Comparison of ENCODE assay signal across 18 cellular contexts in the genomic region with DNA sequence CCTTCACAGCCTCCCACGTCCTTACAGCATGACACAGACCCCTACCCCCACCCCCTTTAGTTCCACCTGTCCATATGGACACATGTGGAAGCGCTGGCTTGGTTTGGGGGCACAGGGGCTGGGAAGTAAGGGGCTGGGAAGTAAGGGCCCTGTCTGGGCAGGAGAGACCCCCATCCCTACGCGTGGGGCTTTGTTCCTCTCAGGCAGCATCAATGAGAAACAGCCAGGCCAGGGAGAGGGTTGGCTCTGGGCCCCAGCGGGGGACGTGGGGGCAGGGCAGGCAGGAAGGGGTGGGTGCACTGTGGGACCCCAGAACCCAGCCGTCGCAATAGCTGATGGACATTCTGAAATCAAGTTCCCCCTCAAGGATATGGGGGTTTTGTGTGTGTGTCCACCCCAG. TPM values are rescaled to one million over a fixed set of nuclear protein-coding genes. Genes with fewer than 3 reads are reported as not detected.
DNase-seq lines count a peak whose midpoint lies in the region; ATAC-seq, FAIRE-seq and TF ChIP-seq lines count a peak whose summit lies in the region.
"Had no signal": no experiment of that assay in that cellular context is flagged by ENCODE, and none has a peak within 500 bp of the region (broad histone marks: within the 10 kb centered on the region; RNA-seq: fewer than 3 reads in every experiment).

No MANE protein-coding gene starts in this region.

- no peak for FAIRE-seq in H1 (lab: Jason Lieb, UNC)

- H2AFZ ChIP-seq in H1 (ENCODE audit: low read length), result no peak overlapping the region
- H2AFZ ChIP-seq in neural cell (ENCODE audit: low read depth, low read length), result peak overlapping the region; percentile 21

- H3K36me3 ChIP-seq in H1 (ENCODE audit: control insufficient read depth in 2 of 4, insufficient read depth in 4 of 4, low read length in 3 of 4) (no peaks in the 10 kb centered on the region), neural cell (ENCODE audit: insufficient read depth, low read length) (no peaks in the 10 kb centered on the region)

- H2BK15ac ChIP-seq in H1 (ENCODE audit: low read length), result no peak overlapping the region

- CTCF ChIA-PET in H1 (lab: Charles Lee; ENCODE audit: partially characterized antibody), result interaction anchor here (1.4 kb wide), 1 partner anchor 12 kb away, joined by 3 read pairs; no protein-coding TSS in a partner anchor

- H3K79me2 ChIP-seq in H1 (ENCODE audit: control insufficient read depth in 1 of 2, insufficient read depth in 2 of 2, low read length in 2 of 2), result no peaks in the 10 kb centered on the region
- peaks cover 42% of the 10 kb centered on the region for H3K79me2 ChIP-seq in neural cell (replicated peaks; ENCODE audit: insufficient read depth, low read length)

- H3K27ac ChIP-seq in angular gyrus (ENCODE audit: low read depth, low read length) (peak overlapping the region; percentile 79), H1 (ENCODE audit: low read depth, low read length) (no peak overlapping the region), neural cell (ENCODE audit: low read length) (peak overlapping the region; percentile 88)
- H3K27ac ChIP-seq: 22Rv1, HL-60 had no signal

- TF ChIP-seq RAD21 in H1 (IDR thresholded peaks at IDR 0.05 in 1 of 2, conservative IDR thresholded peaks at IDR 0.05 in 1 of 2; ENCODE audit: low read depth in 2 of 2, low read length in 2 of 2), result no peak
- no peak for TF ChIP-seq RAD21 in neural cell (conservative IDR thresholded peaks at IDR 0.05)

- H3K9ac ChIP-seq in H1 (replicated peaks in 1 of 4; ENCODE audit: extremely low read depth in 1 of 4, low read depth in 3 of 4, low read length in 3 of 4) (no peak overlapping the region), neural cell (ENCODE audit: low read length) (peak overlapping the region; percentile 96)

- H3K27me3 ChIP-seq in H1 (replicated peaks in 1 of 4; ENCODE audit: control insufficient read depth in 3 of 4, extremely low read depth in 1 of 4, insufficient read depth in 3 of 4, low read length in 3 of 4), result peaks cover 11 to 39% (median 36%) of the 10 kb centered on the region in 4 experiments
- no peaks in the 10 kb centered on the region for H3K27me3 ChIP-seq in neural cell (ENCODE audit: insufficient read depth, low read depth, low read length)

- peak overlapping the region in 1 of 4 experiments; percentile 90; a peak in 4 of 8 replicates for H3K4me3 ChIP-seq in H1 (ENCODE audit: extremely low read depth in 1 of 4, insufficient read depth in 2 of 4, low read depth in 3 of 4, low read length in 4 of 4)
- H3K4me3 ChIP-seq in neural cell (ENCODE audit: low read length), result peak overlapping the region; percentile 98

- TF ChIP-seq EP300 in H1 (IDR thresholded peaks at IDR 0.05; ENCODE audit: borderline replicate concordance in 1 of 2, low read depth in 2 of 2, low read length in 2 of 2), result no peak
- no peak for TF ChIP-seq EP300 in neural cell (conservative IDR thresholded peaks at IDR 0.05; ENCODE audit: poor library complexity, severe bottlenecking)

- H2BK5ac ChIP-seq in H1 (ENCODE audit: low read depth, low read length), result no peak overlapping the region

- DNase-seq in GM20000 (ENCODE audit: low spot score) (peak; percentile 11), H1 (ENCODE audit: low read depth in 1 of 2, low spot score in 2 of 2) (no peak), foreskin melanocyte (no peak), GM19238 (ENCODE audit: insufficient read length, low spot score) (no peak), NCI-H2227 (lab: John Stamatoyannopoulos, UW; ENCODE audit: unreplicated experiment) (no peak)
- DNase-seq: CD8-positive, alpha-beta T cell; GOT3; IMR-90 had no signal

- H3K14ac ChIP-seq in H1 (ENCODE audit: insufficient read length), result no peak overlapping the region

- no peak overlapping the region for H2AK5ac ChIP-seq in H1 (ENCODE audit: low read depth, low read length)

- H3K79me1 ChIP-seq in H1 (ENCODE audit: low read depth, low read length), result no peaks in the 10 kb centered on the region

- H4K91ac ChIP-seq in H1 (replicated peaks; ENCODE audit: insufficient read length, low read length), result no peak overlapping the region

- no peak for TF ChIP-seq POLR2A in H1 (IDR thresholded peaks at IDR 0.05; ENCODE audit: control extremely low read depth in 1 of 2, low read depth in 2 of 2, low read length in 2 of 2)

- peaks cover 0 to 16% (median 10%) of the 10 kb centered on the region in 4 experiments; a peak in 6 of 7 replicates for H3K4me1 ChIP-seq in H1 (replicated peaks in 1 of 4; ENCODE audit: control insufficient read depth in 3 of 4, insufficient read depth in 4 of 4, low read length in 3 of 4)

- H3K9me2 ChIP-seq in neural cell (ENCODE audit: insufficient read depth, low read length), result no peaks in the 10 kb centered on the region

- no peak overlapping the region for H4K5ac ChIP-seq in H1 (ENCODE audit: insufficient read length, low read depth, low read length)

- H4K20me1 ChIP-seq in H1 (replicated peaks in 1 of 2; ENCODE audit: control insufficient read depth in 1 of 2, insufficient read depth in 2 of 2, low read length in 2 of 2) (peaks cover 3 to 17% of the 10 kb centered on the region in 2 experiments), neural cell (ENCODE audit: insufficient read depth) (no peaks in the 10 kb centered on the region)

- H4K8ac ChIP-seq in H1 (ENCODE audit: extremely low read depth, insufficient read depth, low read length), result no peak overlapping the region; the same call in 1 of the 2 replicates

- H3K18ac ChIP-seq in H1 (ENCODE audit: extremely low read depth, low read length), result no peak overlapping the region

- no peak overlapping the region for H2BK120ac ChIP-seq in H1 (replicated peaks; ENCODE audit: low read depth, low read length)

- no peak overlapping the region for H2BK20ac ChIP-seq in H1 (ENCODE audit: low read length)

- no peak overlapping the region for H2BK12ac ChIP-seq in H1 (ENCODE audit: low read depth, low read length)

- POLR2A ChIA-PET in H1 (lab: Charles Lee; ENCODE audit: partially characterized antibody), result interaction anchor here (7.4 kb wide), 1 partner anchor 9 kb away, joined by 45 read pairs; the partner anchor contains the start of gene NR2C2AP

- H3K9me3 ChIP-seq in H1 (ENCODE audit: insufficient read depth in 2 of 2, low read depth in 1 of 2, low read length in 1 of 2) (no peaks in the 10 kb centered on the region), neural cell (ENCODE audit: low read length) (no peaks in the 10 kb centered on the region)

- TF ChIP-seq CTCF in GM20000 (IDR thresholded peaks at IDR 0.05; ENCODE audit: extremely low read depth, missing control alignments) (no peak), H1 (IDR thresholded peaks at IDR 0.05; ENCODE audit: control extremely low read depth in 1 of 3, insufficient read depth in 1 of 3, low read depth in 1 of 3, low read length in 3 of 3) (no peak), neural cell (IDR thresholded peaks at IDR 0.05; ENCODE audit: poor library complexity, severe bottlenecking) (no peak)

- no peak overlapping the region for H3K56ac ChIP-seq in H1 (replicated peaks; ENCODE audit: insufficient read length, low read depth, low read length)

- no peak overlapping the region for H3K23ac ChIP-seq in H1 (ENCODE audit: insufficient read length)

- H3K4ac ChIP-seq in H1 (replicated peaks; ENCODE audit: insufficient read length, low read depth, low read length), result no peak overlapping the region

- H3K4me2 ChIP-seq in H1 (ENCODE audit: insufficient read depth in 1 of 2, low read depth in 2 of 2, low read length in 2 of 2) (peak overlapping the region; percentile 65 to 85), neural cell (ENCODE audit: low read length) (peak overlapping the region; percentile 98)

- no peak for ATAC-seq in HG03196 (IDR thresholded peaks at IDR 0.05; ENCODE audit: unreplicated experiment)
- ATAC-seq: CD8-positive, alpha-beta T cell; HCT116 had no signal

- H3K23me2 ChIP-seq in H1 (ENCODE audit: low read depth, low read length), result peaks cover 3% of the 10 kb centered on the region; the same call in 1 of the 2 replicates

- no peaks in the 10 kb centered on the region for H3F3A ChIP-seq in neural cell (ENCODE audit: insufficient read depth, low read length, poor library complexity, severe bottlenecking)

- 27% methylated on average over 8 of the region's 8 CpGs; no CpG with 5 or more reads in 1 of the 2 experiments for WGBS in H1 (ENCODE audit: extremely low coverage in 1 of 2, insufficient coverage in 1 of 2, insufficient read length in 1 of 2, insufficient replicate concordance in 2 of 2, low coverage in 1 of 2, low lambda C conversion rate in 2 of 2, missing lambda C conversion rate in 1 of 2), 2 experiments

RNA-seq across cellular contexts. Expression of gene NCAN, which starts 1.1 kb away (rescaled TPM):
- 2.7 and 2.8 TPM in 2 replicates for total RNA-seq in H1 (2021; fragmentation: NEBNext Ultra II Directional; extraction: Animal tissue kit (Norgen Biotek cat#: 25700))
- polyA plus RNA-seq in H1 (2011; rRNA removed), result 2.7 and 3.6 TPM in 2 replicates
- 3.5 TPM for polyA plus RNA-seq in H1 (2011; cell fraction: cytosol; rRNA removed)
- polyA plus RNA-seq in H1 (2011; cell fraction: nucleus; rRNA removed), result 5.5 TPM
- polyA plus RNA-seq in H1 (2012, experiment 1 of 2), result 3.7 to 5.9 TPM (median 5.5 TPM) in 4 replicates
- polyA plus RNA-seq in H1 (2012, experiment 2 of 2), result 4.4 TPM
- 5.1 TPM for polyA plus RNA-seq in H1 (2013, experiment 1 of 2)
- polyA plus RNA-seq in H1 (2013, experiment 2 of 2), result 4.1 TPM
- polyA minus RNA-seq in H1 (2011; rRNA and poly(A)+ RNA removed), result 3.3 and 4.0 TPM in 2 replicates
- polyA minus RNA-seq in H1 (2011; cell fraction: cytosol; rRNA and poly(A)+ RNA removed), result 2.9 TPM
- 3.4 TPM for polyA minus RNA-seq in H1 (2011; cell fraction: nucleus; rRNA and poly(A)+ RNA removed)
- polyA plus RNA-seq in neural cell, result 52.1 and 59.5 TPM in 2 replicates
- polyA minus RNA-seq in neural cell, result 170 and 183 TPM in 2 replicates
- total RNA-seq: A673; CD8-positive, alpha-beta T cell; Daoy; IMR-90 had no signal
- polyA plus RNA-seq: BJ, CD14-positive monocyte, IMR-90 had no signal

RNA-seq across cellular contexts. Expression of gene NR2C2AP, which starts 9.7 kb away (rescaled TPM):
- total RNA-seq in H1 (2021; fragmentation: NEBNext Ultra II Directional; extraction: Animal tissue kit (Norgen Biotek cat#: 25700)), result 20.5 and 24.9 TPM in 2 replicates
- 16.4 TPM in 2 replicates for polyA plus RNA-seq in H1 (2011; rRNA removed)
- polyA plus RNA-seq in H1 (2011; cell fraction: cytosol; rRNA removed), result 20.5 TPM
- 26.2 TPM for polyA plus RNA-seq in H1 (2011; cell fraction: nucleus; rRNA removed)
- 18.7 to 25.9 TPM (median 23.8 TPM) in 4 replicates for polyA plus RNA-seq in H1 (2012, experiment 1 of 2)
- polyA plus RNA-seq in H1 (2012, experiment 2 of 2), result 27.7 TPM
- 13.6 TPM for polyA plus RNA-seq in H1 (2013, experiment 1 of 2)
- 13.5 TPM for polyA plus RNA-seq in H1 (2013, experiment 2 of 2)
- 11.5 and 12.5 TPM in 2 replicates for polyA minus RNA-seq in H1 (2011; rRNA and poly(A)+ RNA removed)
- 4.9 TPM for polyA minus RNA-seq in H1 (2011; cell fraction: cytosol; rRNA and poly(A)+ RNA removed)
- polyA minus RNA-seq in H1 (2011; cell fraction: nucleus; rRNA and poly(A)+ RNA removed), result 7.6 TPM
- 15.1 and 21.6 TPM in 2 replicates for polyA plus RNA-seq in neural cell
- 5.8 and 6.1 TPM in 2 replicates for polyA minus RNA-seq in neural cell

RNA-seq across cellular contexts. Expression of gene RFXANK, which starts 20.8 kb away (rescaled TPM):
- total RNA-seq in H1 (2021; fragmentation: NEBNext Ultra II Directional; extraction: Animal tissue kit (Norgen Biotek cat#: 25700)), result 72.9 and 77.7 TPM in 2 replicates
- polyA plus RNA-seq in H1 (2011; rRNA removed), result 87.5 and 105 TPM in 2 replicates
- polyA plus RNA-seq in H1 (2011; cell fraction: cytosol; rRNA removed), result 84.1 TPM
- 140 TPM for polyA plus RNA-seq in H1 (2011; cell fraction: nucleus; rRNA removed)
- polyA plus RNA-seq in H1 (2012, experiment 1 of 2), result 71.3 to 123 TPM (median 104 TPM) in 4 replicates
- polyA plus RNA-seq in H1 (2012, experiment 2 of 2), result 156 TPM
- polyA plus RNA-seq in H1 (2013, experiment 1 of 2), result 97.6 TPM
- 103 TPM for polyA plus RNA-seq in H1 (2013, experiment 2 of 2)
- 29.0 and 36.8 TPM in 2 replicates for polyA minus RNA-seq in H1 (2011; rRNA and poly(A)+ RNA removed)
- 32.7 TPM for polyA minus RNA-seq in H1 (2011; cell fraction: cytosol; rRNA and poly(A)+ RNA removed)
- polyA minus RNA-seq in H1 (2011; cell fraction: nucleus; rRNA and poly(A)+ RNA removed), result 47.1 TPM
- 40.0 and 42.8 TPM in 2 replicates for polyA plus RNA-seq in neural cell
- 14.4 and 18.8 TPM in 2 replicates for polyA minus RNA-seq in neural cell

RNA-seq across cellular contexts. Expression of gene BORCS8, which starts 20.9 kb away (rescaled TPM):
- 15.9 and 20.9 TPM in 2 replicates for total RNA-seq in H1 (2021; fragmentation: NEBNext Ultra II Directional; extraction: Animal tissue kit (Norgen Biotek cat#: 25700))
- polyA plus RNA-seq in H1 (2011; rRNA removed) (15.0 and 22.9 TPM in 2 replicates), neural cell (58.8 and 75.6 TPM in 2 replicates)
- 15.4 TPM for polyA plus RNA-seq in H1 (2011; cell fraction: cytosol; rRNA removed)
- 24.2 TPM for polyA plus RNA-seq in H1 (2011; cell fraction: nucleus; rRNA removed)
- 11.8 to 16.6 TPM (median 13.8 TPM) in 4 replicates for polyA plus RNA-seq in H1 (2012, experiment 1 of 2)
- 10.5 TPM for polyA plus RNA-seq in H1 (2012, experiment 2 of 2)
- 13.4 TPM for polyA plus RNA-seq in H1 (2013, experiment 1 of 2)
- polyA plus RNA-seq in H1 (2013, experiment 2 of 2), result 13.0 TPM
- polyA minus RNA-seq in H1 (2011; rRNA and poly(A)+ RNA removed), result 10.8 and 12.8 TPM in 2 replicates
- polyA minus RNA-seq in H1 (2011; cell fraction: cytosol; rRNA and poly(A)+ RNA removed), result 4.4 TPM
- polyA minus RNA-seq in H1 (2011; cell fraction: nucleus; rRNA and poly(A)+ RNA removed), result 12.4 TPM
- 16.2 and 18.5 TPM in 2 replicates for polyA minus RNA-seq in neural cell

RNA-seq across cellular contexts. Expression of gene MEF2B, which starts 42.8 kb away (rescaled TPM):
- 2.8 and 4.1 TPM in 2 replicates for total RNA-seq in H1 (2021; fragmentation: NEBNext Ultra II Directional; extraction: Animal tissue kit (Norgen Biotek cat#: 25700))
- polyA plus RNA-seq in H1 (2011; rRNA removed), result 3.7 and 17.8 TPM in 2 replicates
- 8.9 TPM for polyA plus RNA-seq in H1 (2011; cell fraction: cytosol; rRNA removed)
- 17.1 TPM for polyA plus RNA-seq in H1 (2011; cell fraction: nucleus; rRNA removed)
- 1.4 to 2.8 TPM (median 1.6 TPM) in 4 replicates for polyA plus RNA-seq in H1 (2012, experiment 1 of 2)
- polyA plus RNA-seq in H1 (2012, experiment 2 of 2), result 1.7 TPM
- 1.1 TPM for polyA plus RNA-seq in H1 (2013, experiment 1 of 2)
- polyA plus RNA-seq in H1 (2013, experiment 2 of 2), result 1.5 TPM
- polyA minus RNA-seq in H1 (2011; rRNA and poly(A)+ RNA removed), result 0.76 and 2.1 TPM in 2 replicates
- polyA minus RNA-seq in H1 (2011; cell fraction: cytosol; rRNA and poly(A)+ RNA removed), result not detected
- polyA minus RNA-seq in H1 (2011; cell fraction: nucleus; rRNA and poly(A)+ RNA removed), result 1.4 TPM
- polyA plus RNA-seq in neural cell, result 0.22 TPM in 1 of 2 replicates, not detected in the other
- not detected in 2 replicates for polyA minus RNA-seq in neural cell
